ENCODE assay signal across 1 cellular context in genomic region chr6:147553099-147553498, GRCh38.
TF ChIP-seq lines count a peak whose summit lies in the region.

No MANE protein-coding gene starts in this region.

TF ChIP-seq in HepG2, 621 proteins besides CTCF, POLR2A, EP300 and RAD21:
- no peak for TF ChIP-seq ZNF609 (CRISPR knock-in tag; IDR thresholded peaks at IDR 0.05; ENCODE audit: borderline replicate concordance)
- no peak for TF ChIP-seq RCOR2 (CRISPR knock-in tag; IDR thresholded peaks at IDR 0.05)
- no peak for TF ChIP-seq KLF12 (CRISPR knock-in tag; IDR thresholded peaks at IDR 0.05; ENCODE audit: borderline replicate concordance)
- TF ChIP-seq, protein P1, sequence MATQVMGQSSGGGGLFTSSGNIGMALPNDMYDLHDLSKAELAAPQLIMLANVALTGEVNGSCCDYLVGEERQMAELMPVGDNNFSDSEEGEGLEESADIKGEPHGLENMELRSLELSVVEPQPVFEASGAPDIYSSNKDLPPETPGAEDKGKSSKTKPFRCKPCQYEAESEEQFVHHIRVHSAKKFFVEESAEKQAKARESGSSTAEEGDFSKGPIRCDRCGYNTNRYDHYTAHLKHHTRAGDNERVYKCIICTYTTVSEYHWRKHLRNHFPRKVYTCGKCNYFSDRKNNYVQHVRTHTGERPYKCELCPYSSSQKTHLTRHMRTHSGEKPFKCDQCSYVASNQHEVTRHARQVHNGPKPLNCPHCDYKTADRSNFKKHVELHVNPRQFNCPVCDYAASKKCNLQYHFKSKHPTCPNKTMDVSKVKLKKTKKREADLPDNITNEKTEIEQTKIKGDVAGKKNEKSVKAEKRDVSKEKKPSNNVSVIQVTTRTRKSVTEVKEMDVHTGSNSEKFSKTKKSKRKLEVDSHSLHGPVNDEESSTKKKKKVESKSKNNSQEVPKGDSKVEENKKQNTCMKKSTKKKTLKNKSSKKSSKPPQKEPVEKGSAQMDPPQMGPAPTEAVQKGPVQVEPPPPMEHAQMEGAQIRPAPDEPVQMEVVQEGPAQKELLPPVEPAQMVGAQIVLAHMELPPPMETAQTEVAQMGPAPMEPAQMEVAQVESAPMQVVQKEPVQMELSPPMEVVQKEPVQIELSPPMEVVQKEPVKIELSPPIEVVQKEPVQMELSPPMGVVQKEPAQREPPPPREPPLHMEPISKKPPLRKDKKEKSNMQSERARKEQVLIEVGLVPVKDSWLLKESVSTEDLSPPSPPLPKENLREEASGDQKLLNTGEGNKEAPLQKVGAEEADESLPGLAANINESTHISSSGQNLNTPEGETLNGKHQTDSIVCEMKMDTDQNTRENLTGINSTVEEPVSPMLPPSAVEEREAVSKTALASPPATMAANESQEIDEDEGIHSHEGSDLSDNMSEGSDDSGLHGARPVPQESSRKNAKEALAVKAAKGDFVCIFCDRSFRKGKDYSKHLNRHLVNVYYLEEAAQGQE (IDR thresholded peaks at IDR 0.05; ENCODE audit: borderline replicate concordance in 1 of 2, low read depth in 1 of 2, low read length in 2 of 2): no peak
- no peak for TF ChIP-seq GFI1 (CRISPR knock-in tag; IDR thresholded peaks at IDR 0.05; ENCODE audit: borderline replicate concordance)
- TF ChIP-seq RXRA (CRISPR knock-in tag; IDR thresholded peaks at IDR 0.05): no peak
- TF ChIP-seq HNF4A (CRISPR knock-in tag; IDR thresholded peaks at IDR 0.05): peak; percentile 34; the same call in 1 of the 2 replicates
- TF ChIP-seq MEF2D (CRISPR knock-in tag; IDR thresholded peaks at IDR 0.05): no peak
- no peak for TF ChIP-seq ATF7 (IDR thresholded peaks at IDR 0.05)
- TF ChIP-seq ATF7 (CRISPR knock-in tag; IDR thresholded peaks at IDR 0.05): no peak
